In genomic region chr4:6293097-6293445, GRCh38 we compare ENCODE assay signal across 17 cellular contexts. TPM values are rescaled to one million over a fixed set of nuclear protein-coding genes. Genes with fewer than 3 reads are reported as not detected.
DNase-seq lines count a peak whose midpoint lies in the region; ATAC-seq and TF ChIP-seq lines count a peak whose summit lies in the region.
"Had no signal": no experiment of that assay in that cellular context is flagged by ENCODE, and none has a peak within 500 bp of the region (broad histone marks: within the 10 kb centered on the region; RNA-seq: fewer than 3 reads in every experiment).

No MANE protein-coding gene starts in this region.

- no peak overlapping the region for H3K9ac ChIP-seq in BLaER1
- H3K9ac ChIP-seq in BLaER1 treated with 17β-estradiol and CSF1 and Interleukin-3, amounts not matched to agents 10 nM and 100 nM, result peak overlapping the region in 1 of 11 experiments; percentile 19; a peak in 1 of 22 replicates

- H3K4me3 Mint-ChIP-seq in endothelial cell (ENCODE audit: unreplicated experiment), result peak overlapping the region; percentile 40
- H3K4me3 Mint-ChIP-seq: CD14-positive monocyte; CD4-positive, alpha-beta memory T cell; CD4-positive, CD25-positive, alpha-beta regulatory T cell; CD8-positive, alpha-beta memory T cell had no signal

- no peaks in the 10 kb centered on the region for H3K9me3 ChIP-seq in BLaER1
- no peaks in the 10 kb centered on the region for H3K9me3 ChIP-seq in BLaER1 treated with 17β-estradiol and CSF1 and Interleukin-3, amounts not matched to agents 10 nM and 100 nM (replicated peaks in 1 of 11)
- H3K9me3 ChIP-seq: BE2C had no signal

- peaks cover 4% of the 10 kb centered on the region for H3K4me1 Mint-ChIP-seq in endothelial cell (ENCODE audit: unreplicated experiment)
- H3K4me1 Mint-ChIP-seq: CD14-positive monocyte; CD4-positive, alpha-beta memory T cell; CD4-positive, CD25-positive, alpha-beta regulatory T cell; CD8-positive, alpha-beta memory T cell had no signal

- H3K4me1 ChIP-seq in BLaER1, result peaks cover 60% of the 10 kb centered on the region
- H3K4me1 ChIP-seq in BLaER1 treated with 17β-estradiol and CSF1 and Interleukin-3, amounts not matched to agents 10 nM and 100 nM, result peaks cover 7 to 63% (median 49%) of the 10 kb centered on the region in 10 experiments
- H3K4me1 ChIP-seq: BE2C had no signal

- H4K20me1 ChIP-seq in BLaER1, result no peaks in the 10 kb centered on the region
- peaks cover 0 to 47% (median 0%) of the 10 kb centered on the region in 11 experiments; a peak in 5 of 22 replicates for H4K20me1 ChIP-seq in BLaER1 treated with 17β-estradiol and CSF1 and Interleukin-3, amounts not matched to agents 10 nM and 100 nM

- no peak for DNase-seq in endothelial cell (ENCODE audit: low spot score)
- DNase-seq in DMS 273 (lab: John Stamatoyannopoulos, UW; ENCODE audit: unreplicated experiment), result no peak
- no peak for DNase-seq in OCI-M2 (lab: John Stamatoyannopoulos, UW; ENCODE audit: unreplicated experiment)
- DNase-seq: 8988T; ACHN; BE2C; C1 segment of cervical spinal cord; CD4-positive, alpha-beta memory T cell; CD4-positive, CD25-positive, alpha-beta regulatory T cell; CD8-positive, alpha-beta memory T cell; COR-L47; DMS79 treated with DMSO at 0.1 percent for 48 hours; GF-D8 had no signal

- no peak for TF ChIP-seq CTCF in endothelial cell (IDR thresholded peaks at IDR 0.05; ENCODE audit: unreplicated experiment)

- no peaks in the 10 kb centered on the region for H3K9me3 Mint-ChIP-seq in endothelial cell (ENCODE audit: unreplicated experiment)
- H3K9me3 Mint-ChIP-seq: CD14-positive monocyte; CD4-positive, alpha-beta memory T cell; CD4-positive, CD25-positive, alpha-beta regulatory T cell; CD8-positive, alpha-beta memory T cell had no signal

- peaks cover 40% of the 10 kb centered on the region for H3K36me3 Mint-ChIP-seq in endothelial cell (ENCODE audit: low read depth, unreplicated experiment)
- H3K36me3 Mint-ChIP-seq: CD14-positive monocyte had no signal

- peak overlapping the region; percentile 53 for H3K27ac Mint-ChIP-seq in endothelial cell (ENCODE audit: unreplicated experiment)
- H3K27ac Mint-ChIP-seq: CD14-positive monocyte had no signal

- peaks cover 4% of the 10 kb centered on the region for H3K27me3 Mint-ChIP-seq in endothelial cell (ENCODE audit: unreplicated experiment)
- H3K27me3 Mint-ChIP-seq: CD4-positive, alpha-beta memory T cell; CD4-positive, CD25-positive, alpha-beta regulatory T cell; CD8-positive, alpha-beta memory T cell had no signal

- no peaks in the 10 kb centered on the region for H3K27me3 ChIP-seq in BLaER1
- H3K27me3 ChIP-seq in BLaER1 treated with 17β-estradiol and CSF1 and Interleukin-3, amounts not matched to agents 10 nM and 100 nM, result no peaks in the 10 kb centered on the region
- H3K27me3 ChIP-seq: BE2C had no signal

- H3K36me3 ChIP-seq in BLaER1, result peaks cover 78% of the 10 kb centered on the region
- H3K36me3 ChIP-seq in BLaER1 treated with 17β-estradiol and CSF1 and Interleukin-3, amounts not matched to agents 10 nM and 100 nM, result peaks cover 0 to 76% (median 38%) of the 10 kb centered on the region in 11 experiments; a peak in 18 of 22 replicates

- peak overlapping the region; percentile 61 for H3K4me2 ChIP-seq in BLaER1
- peak overlapping the region in 9 of 11 experiments; percentile 9 to 68 (median 53); a peak in 14 of 22 replicates for H3K4me2 ChIP-seq in BLaER1 treated with 17β-estradiol and CSF1 and Interleukin-3, amounts not matched to agents 10 nM and 100 nM

- peak overlapping the region; percentile 18; the same call in 1 of the 2 replicates for H3K27ac ChIP-seq in BLaER1
- H3K27ac ChIP-seq in BLaER1 treated with 17β-estradiol and CSF1 and Interleukin-3, amounts not matched to agents 10 nM and 100 nM, result peak overlapping the region in 2 of 11 experiments; percentile 18 to 33; a peak in 2 of 22 replicates

- H3K4me3 ChIP-seq in BLaER1, result no peak overlapping the region
- no peak overlapping the region for H3K4me3 ChIP-seq in BLaER1 treated with 17β-estradiol and CSF1 and Interleukin-3, amounts not matched to agents 10 nM and 100 nM

- ATAC-seq in HG02970 (IDR thresholded peaks at IDR 0.05; ENCODE audit: low FRiP score, unreplicated experiment), result no peak

RNA-seq across cellular contexts. Expression of gene WFS1, which starts 23.4 kb away (rescaled TPM):
- total RNA-seq in endothelial cell (ENCODE audit: unreplicated experiment), result 53.2 TPM
